1 cellular context compared by ENCODE assay signal in genomic region chr1:52141513-52142219, GRCh38.
TF ChIP-seq lines count a peak whose summit lies in the region.

TSS of gene ZFYVE9 (plus strand) at chr1:52142089. CDS start at chr1:52233207, 91,118 bp downstream.

TF ChIP-seq in PFSK-1, 5 proteins besides CTCF, POLR2A, EP300 and RAD21 (continued from another document):
- TF ChIP-seq REST (IDR thresholded peaks at IDR 0.05; ENCODE audit: insufficient read depth in 1 of 2, low read depth in 2 of 2, low read length in 2 of 2), result no peak
- TF ChIP-seq TAF1 (IDR thresholded peaks at IDR 0.05; ENCODE audit: borderline replicate concordance, insufficient read depth, low read length), result 0 out of 2 replicates have a peak, but pooled peaks have one; percentile 33
